23 cellular contexts compared by ENCODE assay signal in genomic region chr14:52546318-52546670, GRCh38. TPM values are rescaled to one million over a fixed set of nuclear protein-coding genes. Genes with fewer than 3 reads are reported as not detected.
"Had no signal": no experiment of that assay in that cellular context is flagged by ENCODE, and none has a peak within 500 bp of the region (broad histone marks: within the 10 kb centered on the region; RNA-seq: fewer than 3 reads in every experiment).

No MANE protein-coding gene starts in this region.

- H2AFZ ChIP-seq: hepatocyte, parathyroid adenoma had no signal

- H3K27me3 Mint-ChIP-seq: activated CD8-positive, alpha-beta T cell treated with anti-CD3 and anti-CD28 coated beads for 36 hours; activated naive CD8-positive, alpha-beta T cell treated with anti-CD3 and anti-CD28 coated beads, Interleukin-2, amount 10 ng/mL, durations not matched to agents 7 days and 5 days; naive thymus-derived CD8-positive, alpha-beta T cell had no signal

- H3K27ac Mint-ChIP-seq: activated CD8-positive, alpha-beta T cell treated with anti-CD3 and anti-CD28 coated beads for 36 hours; activated T-helper 2 cell treated with anti-CD3 and anti-CD28 coated beads, Interferon-gamma antibody, Interleukin-2, Interleukin-4, amounts not matched to agents 10 μg/mL and 5 μg/mL and 100 μg/mL, durations not matched to agents 14 hours and 24 hours and 36 hours; T-helper 2 cell treated with Interferon-gamma antibody and Interleukin-4, amounts not matched to agents 5 μg/mL and 100 μg/mL, for 36 hours had no signal

- H3K36me3 ChIP-seq: cardiac muscle cell, lower lobe of right lung, neutrophil, thyroid gland, uterus had no signal

- H3K4me3 Mint-ChIP-seq: activated CD8-positive, alpha-beta T cell treated with anti-CD3 and anti-CD28 coated beads for 36 hours; activated naive CD8-positive, alpha-beta T cell treated with anti-CD3 and anti-CD28 coated beads, Interleukin-2, amount 10 ng/mL, durations not matched to agents 7 days and 5 days; naive thymus-derived CD8-positive, alpha-beta T cell; T-helper 2 cell treated with Interferon-gamma antibody and Interleukin-4, amounts not matched to agents 5 μg/mL and 100 μg/mL, for 36 hours had no signal

- H3K9ac ChIP-seq: parathyroid adenoma had no signal

- H3K9me3 Mint-ChIP-seq: activated CD8-positive, alpha-beta T cell treated with anti-CD3 and anti-CD28 coated beads for 36 hours; activated naive CD8-positive, alpha-beta T cell treated with anti-CD3 and anti-CD28 coated beads, Interleukin-2, amount 10 ng/mL, durations not matched to agents 7 days and 5 days; activated T-helper 2 cell treated with anti-CD3 and anti-CD28 coated beads, Interferon-gamma antibody, Interleukin-2, Interleukin-4, amounts not matched to agents 10 μg/mL and 5 μg/mL and 100 μg/mL, durations not matched to agents 14 hours and 24 hours and 36 hours; naive thymus-derived CD8-positive, alpha-beta T cell; T-helper 2 cell treated with Interferon-gamma antibody and Interleukin-4, amounts not matched to agents 5 μg/mL and 100 μg/mL, for 36 hours had no signal

- H3K9me3 ChIP-seq: esophagus squamous epithelium, lower lobe of right lung, neutrophil, spleen, thyroid gland, uterus had no signal

- DNase-seq: activated CD4-positive, alpha-beta T cell treated with anti-CD3 and anti-CD28 coated beads for 48 hours; activated CD4-positive, CD25-positive, alpha-beta regulatory T cell; activated CD8-positive, alpha-beta T cell treated with anti-CD3 and anti-CD28 coated beads for 36 hours; activated naive CD4-positive, alpha-beta T cell treated with Interleukin-2 at 50 U/mL for 16 hours; activated naive CD8-positive, alpha-beta T cell treated with anti-CD3 and anti-CD28 coated beads, Interleukin-2, amount 10 ng/mL, durations not matched to agents 7 days and 5 days; activated T-cell treated with anti-CD3 and anti-CD28 coated beads, Interleukin-2, amount 50 U/mL, for 1 hour; amygdala; dermis blood vessel endothelial cell; effector memory CD4-positive, alpha-beta T cell; esophagus squamous epithelium; left cardiac atrium; lower lobe of right lung; naive thymus-derived CD8-positive, alpha-beta T cell; spleen; stimulated activated naive CD4-positive, alpha-beta T cell; thyroid gland; uterus had no signal

- H3K27me3 ChIP-seq: cardiac muscle cell, esophagus squamous epithelium, hepatocyte, neutrophil, spleen, thyroid gland, uterus had no signal

- ATAC-seq: activated CD8-positive, alpha-beta T cell treated with anti-CD3 and anti-CD28 coated beads for 36 hours; lower lobe of right lung; naive thymus-derived CD8-positive, alpha-beta T cell had no signal

- H3K4me1 ChIP-seq: parathyroid adenoma, uterus had no signal

- H3K27ac ChIP-seq: cardiac muscle cell, esophagus squamous epithelium, hepatocyte, lower lobe of right lung, neutrophil, parathyroid adenoma, thyroid gland, uterus had no signal

- H3K4me2 ChIP-seq: hepatocyte had no signal

- H3K4me3 ChIP-seq: cardiac muscle cell, esophagus squamous epithelium, hepatocyte, lower lobe of right lung, spleen, thyroid gland, uterus had no signal

RNA-seq across cellular contexts. Expression of gene GPR137C, which starts 6.3 kb away (rescaled TPM):
- polyA plus RNA-seq: naive thymus-derived CD8-positive, alpha-beta T cell had no signal
